8 cellular contexts compared by ENCODE assay signal in the genomic region with DNA sequence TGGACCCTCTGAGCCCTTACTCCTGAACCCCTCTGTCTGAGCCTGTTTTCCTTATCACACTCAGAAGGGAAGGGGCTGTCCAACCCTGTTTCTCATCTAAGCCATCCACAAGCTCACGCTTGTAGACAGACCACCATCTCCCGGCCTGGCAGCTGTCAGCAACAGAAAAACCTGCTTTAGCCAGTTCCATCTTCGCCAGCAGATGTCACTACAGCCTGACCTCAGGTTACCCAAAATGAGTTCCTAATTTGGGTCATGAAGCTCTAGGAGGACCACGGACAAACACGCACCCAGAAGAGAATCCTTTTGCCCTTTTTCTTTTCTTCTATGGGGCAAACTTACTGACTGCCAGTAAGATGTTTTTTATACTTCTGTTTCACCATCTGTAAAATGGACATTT.
DNase-seq lines count a peak whose midpoint lies in the region; ATAC-seq, FAIRE-seq and TF ChIP-seq lines count a peak whose summit lies in the region.

No MANE protein-coding gene starts in this region.

- in situ Hi-C loops in HepG2 (cut with HindIII; ENCODE audit: extremely low pct_ligation_motif_present, low pct_unique_long_range_greater_than_20kb) (no loop called here), ACHN (cut with HindIII; ENCODE audit: low pct_ligation_motif_present, low pct_unique_long_range_greater_than_20kb, low sequenced_read_pairs) (no loop called here)

- H3K27ac Mint-ChIP-seq in activated CD8-positive, alpha-beta T cell treated with anti-CD3 and anti-CD28 coated beads, Interleukin-2, amount 10 ng/mL, durations not matched to agents 7 days and 5 days, result no peak overlapping the region

- no peaks in the 10 kb centered on the region for H3K9me3 Mint-ChIP-seq in activated CD8-positive, alpha-beta T cell treated with anti-CD3 and anti-CD28 coated beads, Interleukin-2, amount 10 ng/mL, durations not matched to agents 7 days and 5 days (ENCODE audit: insufficient read depth)

- no peaks in the 10 kb centered on the region for H3K36me3 Mint-ChIP-seq in activated CD8-positive, alpha-beta T cell treated with anti-CD3 and anti-CD28 coated beads, Interleukin-2, amount 10 ng/mL, durations not matched to agents 7 days and 5 days (ENCODE audit: low read depth)

- TF ChIP-seq EP300 in HepG2 (IDR thresholded peaks at IDR 0.05; ENCODE audit: low read depth in 2 of 2, low read length in 2 of 2) (no peak), HepG2 (CRISPR knock-in tag; IDR thresholded peaks at IDR 0.05; ENCODE audit: borderline replicate concordance) (no peak)

- BruUV-seq in HepG2 (replicated peaks; lab: Mats Ljungman, UMichigan), result no TSS peak

- TF ChIP-seq POLR2A in HepG2 (IDR thresholded peaks at IDR 0.05; ENCODE audit: insufficient read depth in 1 of 2, low read depth in 2 of 2, low read length in 2 of 2), result no peak

- no peak overlapping the region for H3K27ac ChIP-seq in HepG2 (ENCODE audit: extremely low read length, insufficient read depth, low read length)

- no peak overlapping the region for H3K9ac ChIP-seq in HepG2 (ENCODE audit: insufficient read depth, low read depth, low read length)

- no peak for FAIRE-seq in HepG2 (lab: Jason Lieb, UNC)

- no peaks in the 10 kb centered on the region for H3K27me3 ChIP-seq in HepG2 (ENCODE audit: control insufficient read depth in 1 of 2, insufficient read depth in 2 of 2, low read length in 2 of 2)

- no peaks in the 10 kb centered on the region for H3K4me1 Mint-ChIP-seq in activated CD8-positive, alpha-beta T cell treated with anti-CD3 and anti-CD28 coated beads, Interleukin-2, amount 10 ng/mL, durations not matched to agents 7 days and 5 days (ENCODE audit: low read depth)

- TF ChIP-seq CTCF in HepG2 (CRISPR knock-in tag; IDR thresholded peaks at IDR 0.05), result peak; percentile 46

- H3K4me3 ChIP-seq in HepG2 (replicated peaks in 1 of 3; ENCODE audit: insufficient read depth in 1 of 3, low read depth in 2 of 3, low read length in 3 of 3), result no peak overlapping the region

- intact Hi-C loops in HepG2 (cut with micrococcal nuclease; ENCODE audit: unreplicated experiment), result no loop called here

- H3K9me3 ChIP-seq in HepG2 (ENCODE audit: low read length), result no peaks in the 10 kb centered on the region

- no peak for ATAC-seq in activated CD8-positive, alpha-beta T cell treated with anti-CD3 and anti-CD28 coated beads, Interleukin-2, amount 10 ng/mL, durations not matched to agents 7 days and 5 days
- ATAC-seq in HepG2 (no peak), HG02610 (IDR thresholded peaks at IDR 0.05; ENCODE audit: unreplicated experiment) (no peak)

- no peak overlapping the region for H3K4me3 Mint-ChIP-seq in activated CD8-positive, alpha-beta T cell treated with anti-CD3 and anti-CD28 coated beads, Interleukin-2, amount 10 ng/mL, durations not matched to agents 7 days and 5 days

- H3K79me2 ChIP-seq in HepG2 (ENCODE audit: insufficient read depth, low read length), result no peaks in the 10 kb centered on the region

- 0% methylated on average over 3 of the region's 5 CpGs for WGBS in HepG2 (ENCODE audit: low lambda C conversion rate)

- no peak overlapping the region for H2AFZ ChIP-seq in HepG2 (ENCODE audit: low read length)

- H3K4me1 ChIP-seq in HepG2 (ENCODE audit: insufficient read depth, low read length), result no peaks in the 10 kb centered on the region

- peak; percentile 4 for DNase-seq in EL
- DNase-seq in HuH-7 (ENCODE audit: low spot score), result peak; percentile 15
- DNase-seq in activated CD8-positive, alpha-beta T cell treated with anti-CD3 and anti-CD28 coated beads, Interleukin-2, amount 10 ng/mL, durations not matched to agents 7 days and 5 days, result peak; percentile 21
- no peak for DNase-seq in HepG2 (ENCODE audit: low spot score)
- no peak for DNase-seq in ACHN
- DNase-seq in dedifferentiated amniotic fluid mesenchymal stem cell (ENCODE audit: extremely low spot score), result no peak
- DNase-seq in cerebellum (ENCODE audit: low spot score), result no peak

- H3K4me2 ChIP-seq in HepG2 (ENCODE audit: low read depth, low read length), result no peak overlapping the region

- CTCF ChIA-PET in activated CD8-positive, alpha-beta T cell treated with anti-CD3 and anti-CD28 coated beads, Interleukin-2, amount 10 ng/mL, durations not matched to agents 7 days and 5 days (lab: Charles Lee), result interaction anchor here (1.0 to 1.7 kb wide), 2 partner anchors 10 to 79 kb away, joined by 3 to 5 read pairs; no protein-coding TSS in a partner anchor
- CTCF ChIA-PET in HepG2 (lab: Yijun Ruan, JAX; ENCODE audit: low intra/inter-chr PET ratio, low total read pairs), result no interaction called here

- peaks cover 5% of the 10 kb centered on the region for H3K27me3 Mint-ChIP-seq in activated CD8-positive, alpha-beta T cell treated with anti-CD3 and anti-CD28 coated beads, Interleukin-2, amount 10 ng/mL, durations not matched to agents 7 days and 5 days (ENCODE audit: low read depth)

- POLR2A ChIA-PET in activated CD8-positive, alpha-beta T cell treated with anti-CD3 and anti-CD28 coated beads, Interleukin-2, amount 10 ng/mL, durations not matched to agents 7 days and 5 days (lab: Charles Lee), result no interaction called here
- POLR2A ChIA-PET in HepG2 (lab: Yijun Ruan, JAX), result no interaction called here

- H4K20me1 ChIP-seq in HepG2 (ENCODE audit: insufficient read depth, low read length), result no peaks in the 10 kb centered on the region

- no peaks in the 10 kb centered on the region for H3K36me3 ChIP-seq in HepG2 (replicated peaks in 1 of 2; ENCODE audit: control insufficient read depth in 1 of 2, insufficient read depth in 2 of 2, low read length in 2 of 2)

- TF ChIP-seq RAD21 in HepG2 (CRISPR knock-in tag; IDR thresholded peaks at IDR 0.05), result no peak

TF ChIP-seq in HepG2, 621 proteins besides CTCF, POLR2A, EP300 and RAD21:
- TF ChIP-seq STAG1 (CRISPR knock-in tag; IDR thresholded peaks at IDR 0.05) (peak; percentile 69), MIXL1 (CRISPR knock-in tag; IDR thresholded peaks at IDR 0.05) (no peak)

Comparison
In these comparisons a context has a peak if more than half of its experiments do, and no peak if none do; other contexts are left out.
1. DNase-seq: peak in EL (single experiment), HuH-7 (single experiment) and activated CD8-positive, alpha-beta T cell treated with anti-CD3 and anti-CD28 coated beads, Interleukin-2, amount 10 ng/mL, durations not matched to agents 7 days and 5 days (single experiment); none in HepG2 (single experiment), ACHN (single experiment), dedifferentiated amniotic fluid mesenchymal stem cell (single experiment) and cerebellum (single experiment).